Comparison of ENCODE assay signal across 13 cellular contexts in the genomic region with DNA sequence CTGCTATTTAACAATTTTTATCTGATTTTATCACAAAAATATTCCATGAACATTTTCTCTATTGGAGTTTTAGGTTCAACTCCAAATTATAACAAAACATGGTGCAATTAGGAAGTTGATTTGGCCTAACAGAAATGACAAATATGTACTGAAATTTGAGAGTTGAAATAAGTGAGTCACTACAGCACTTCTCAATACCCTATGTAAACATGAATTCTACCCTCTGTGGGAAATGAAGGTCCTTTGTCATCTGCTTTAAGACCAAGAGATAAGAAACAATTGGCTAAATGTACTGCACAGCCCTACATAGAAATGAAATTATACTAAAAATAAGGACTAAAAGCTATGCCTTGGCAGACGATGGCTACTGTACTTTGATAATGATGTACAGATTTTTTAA.
DNase-seq lines count a peak whose midpoint lies in the region; ATAC-seq, FAIRE-seq and TF ChIP-seq lines count a peak whose summit lies in the region.
"Had no signal": no experiment of that assay in that cellular context is flagged by ENCODE, and none has a peak within 500 bp of the region (broad histone marks: within the 10 kb centered on the region; RNA-seq: fewer than 3 reads in every experiment).

No MANE protein-coding gene starts in this region.

- TF ChIP-seq EP300 in HepG2 (IDR thresholded peaks at IDR 0.05; ENCODE audit: low read depth in 2 of 2, low read length in 2 of 2) = peak in 1 of 2 experiments; percentile 54; a peak in 1 of 4 replicates
- TF ChIP-seq EP300 in HepG2 (CRISPR knock-in tag; IDR thresholded peaks at IDR 0.05; ENCODE audit: borderline replicate concordance) = no peak

- H3K4me2 ChIP-seq in HepG2 (ENCODE audit: low read depth, low read length) = no peak overlapping the region

- WGBS in HepG2 (ENCODE audit: low lambda C conversion rate) = 28% methylated on average over 1 of the region's 1 CpG
- 91% methylated on average over 1 of the region's 1 CpG for WGBS in right lobe of liver (ENCODE audit: insufficient coverage, low coverage, low lambda C conversion rate, missing lambda C conversion rate)

- CTCF ChIA-PET in HepG2 (lab: Yijun Ruan, JAX; ENCODE audit: low intra/inter-chr PET ratio, low total read pairs) = no interaction called here
- CTCF ChIA-PET in activated naive CD4-positive, alpha-beta T cell treated with anti-CD3 and anti-CD28 coated beads for 36 hours (lab: Charles Lee) = no interaction called here

- no peak overlapping the region for H2AFZ ChIP-seq in HepG2 (ENCODE audit: low read length)

- DNase-seq in HepG2 (ENCODE audit: low spot score) = peak; percentile 68
- DNase-seq in right lobe of liver = no peak
- peak; percentile 79 for DNase-seq in RPMI7951 (ENCODE audit: low read depth)
- peak; percentile 88 for DNase-seq in fibroblast of mammary gland (ENCODE audit: low read depth)
- no peak for DNase-seq in activated CD4-positive, alpha-beta T cell treated with anti-CD3 and anti-CD28 coated beads for 48 hours
- no peak for DNase-seq in NOMO-1 treated with DMSO at 0.1 percent for 48 hours (lab: John Stamatoyannopoulos, UW; ENCODE audit: unreplicated experiment)
- no peak for DNase-seq in activated naive CD4-positive, alpha-beta T cell treated with anti-CD3 and anti-CD28 coated beads for 36 hours
- no peak for DNase-seq in NCI-H1092 treated with DMSO at 0.1 percent for 48 hours (lab: John Stamatoyannopoulos, UW)
- DNase-seq: activated CD4-positive, CD25-positive, alpha-beta regulatory T cell; activated effector memory CD4-positive, alpha-beta T cell treated with Interleukin-2 at 50 U/mL for 16 hours; NCI-H1436 treated with DMSO at 0.1 percent for 48 hours; sigmoid colon had no signal

- no peak; the same call in 2 of the 3 replicates for ATAC-seq in HepG2
- no peak for ATAC-seq in right lobe of liver

- intact Hi-C loops in HepG2 (cut with micrococcal nuclease; ENCODE audit: unreplicated experiment) (no loop called here), right lobe of liver (cut with DNase I) (no loop called here)
- intact Hi-C loops in activated naive CD4-positive, alpha-beta T cell treated with anti-CD3 and anti-CD28 coated beads for 36 hours (cut with micrococcal nuclease) = no loop called here

- H3K4me3 Mint-ChIP-seq in activated naive CD4-positive, alpha-beta T cell treated with anti-CD3 and anti-CD28 coated beads for 36 hours = no peak overlapping the region

- H3K36me3 ChIP-seq in HepG2 (replicated peaks in 1 of 2; ENCODE audit: control insufficient read depth in 1 of 2, insufficient read depth in 2 of 2, low read length in 2 of 2) = no peaks in the 10 kb centered on the region
- H3K36me3 ChIP-seq in right lobe of liver = no peaks in the 10 kb centered on the region
- H3K36me3 ChIP-seq: sigmoid colon had no signal

- peaks cover 19% of the 10 kb centered on the region for H3K4me1 ChIP-seq in HepG2 (ENCODE audit: insufficient read depth, low read length)
- H3K4me1 ChIP-seq in right lobe of liver = no peaks in the 10 kb centered on the region
- H3K4me1 ChIP-seq: sigmoid colon had no signal

- TF ChIP-seq POLR2A in HepG2 (IDR thresholded peaks at IDR 0.05; ENCODE audit: insufficient read depth in 1 of 2, low read depth in 2 of 2, low read length in 2 of 2) (no peak), right lobe of liver (IDR thresholded peaks at IDR 0.05) (no peak)

- H3K27ac Mint-ChIP-seq in activated naive CD4-positive, alpha-beta T cell treated with anti-CD3 and anti-CD28 coated beads for 36 hours = no peak overlapping the region

- H3K4me3 ChIP-seq in HepG2 (replicated peaks in 1 of 3; ENCODE audit: insufficient read depth in 1 of 3, low read depth in 2 of 3, low read length in 3 of 3) (no peak overlapping the region), right lobe of liver (no peak overlapping the region), fibroblast of mammary gland (ENCODE audit: control insufficient read depth, low read depth, low read length) (peak overlapping the region; percentile 7)
- H3K4me3 ChIP-seq: sigmoid colon had no signal

- H3K9me3 ChIP-seq in HepG2 (ENCODE audit: low read length) (no peaks in the 10 kb centered on the region), right lobe of liver (no peaks in the 10 kb centered on the region)
- H3K9me3 ChIP-seq: sigmoid colon had no signal

- H3K36me3 Mint-ChIP-seq in activated naive CD4-positive, alpha-beta T cell treated with anti-CD3 and anti-CD28 coated beads for 36 hours (ENCODE audit: low read depth) = no peaks in the 10 kb centered on the region

- BruUV-seq in HepG2 (replicated peaks; lab: Mats Ljungman, UMichigan) = no TSS peak

- no peak overlapping the region for H3K27ac ChIP-seq in HepG2 (ENCODE audit: extremely low read length, insufficient read depth, low read length)
- no peak overlapping the region for H3K27ac ChIP-seq in right lobe of liver
- H3K27ac ChIP-seq: sigmoid colon had no signal

- no peaks in the 10 kb centered on the region for H3K9me3 Mint-ChIP-seq in activated naive CD4-positive, alpha-beta T cell treated with anti-CD3 and anti-CD28 coated beads for 36 hours

- no peaks in the 10 kb centered on the region for H3K79me2 ChIP-seq in HepG2 (ENCODE audit: insufficient read depth, low read length)

- no peaks in the 10 kb centered on the region for H3K27me3 Mint-ChIP-seq in activated naive CD4-positive, alpha-beta T cell treated with anti-CD3 and anti-CD28 coated beads for 36 hours (ENCODE audit: low read depth)

- H3K4me1 Mint-ChIP-seq in activated naive CD4-positive, alpha-beta T cell treated with anti-CD3 and anti-CD28 coated beads for 36 hours (ENCODE audit: low read depth) = no peaks in the 10 kb centered on the region

- peak; percentile 40 for FAIRE-seq in HepG2 (lab: Jason Lieb, UNC)
- FAIRE-seq: colon had no signal

- H3K9ac ChIP-seq in HepG2 (ENCODE audit: insufficient read depth, low read depth, low read length) = no peak overlapping the region

- H3K27me3 ChIP-seq in HepG2 (ENCODE audit: control insufficient read depth in 1 of 2, insufficient read depth in 2 of 2, low read length in 2 of 2) (no peaks in the 10 kb centered on the region), right lobe of liver (no peaks in the 10 kb centered on the region)
- H3K27me3 ChIP-seq: sigmoid colon had no signal

- POLR2A ChIA-PET in HepG2 (lab: Yijun Ruan, JAX) = no interaction called here

- in situ Hi-C loops in HepG2 (cut with HindIII; ENCODE audit: extremely low pct_ligation_motif_present, low pct_unique_long_range_greater_than_20kb) = no loop called here

- no peak for TF ChIP-seq RAD21 in HepG2 (CRISPR knock-in tag; IDR thresholded peaks at IDR 0.05)

- TF ChIP-seq CTCF in HepG2 (CRISPR knock-in tag; IDR thresholded peaks at IDR 0.05) (no peak), right lobe of liver (IDR thresholded peaks at IDR 0.05) (no peak), fibroblast of mammary gland (conservative IDR thresholded peaks at IDR 0.05; ENCODE audit: control insufficient read depth, insufficient read depth, low read depth, low read length) (no peak)

- no peaks in the 10 kb centered on the region for H4K20me1 ChIP-seq in HepG2 (ENCODE audit: insufficient read depth, low read length)

TF ChIP-seq in HepG2, 621 proteins besides CTCF, POLR2A, EP300 and RAD21 (continues in another document):
- TF ChIP-seq ELF1 (CRISPR knock-in tag; IDR thresholded peaks at IDR 0.05) (no peak), SOX13 (IDR thresholded peaks at IDR 0.05) (no peak), SOX13 (CRISPR knock-in tag; conservative IDR thresholded peaks at IDR 0.05 in 1 of 2, IDR thresholded peaks at IDR 0.05 in 1 of 2) (peak in 1 of 2 experiments; percentile 75; a peak in 2 of 4 replicates), GABPB1 (CRISPR knock-in tag; IDR thresholded peaks at IDR 0.05) (no peak), ARID3A (IDR thresholded peaks at IDR 0.05; ENCODE audit: low read depth, low read length) (peak; percentile 55; the same call in 1 of the 2 replicates), GATAD2A (CRISPR knock-in tag; IDR thresholded peaks at IDR 0.05) (0 out of 2 replicates have a peak, but pooled peaks have one; percentile 40), NCOA2 (CRISPR knock-in tag; IDR thresholded peaks at IDR 0.05) (peak; percentile 24; the same call in 1 of the 2 replicates), ZHX1 (CRISPR knock-in tag; IDR thresholded peaks at IDR 0.05; ENCODE audit: low read depth) (no peak)
- TF ChIP-seq, protein P1, sequence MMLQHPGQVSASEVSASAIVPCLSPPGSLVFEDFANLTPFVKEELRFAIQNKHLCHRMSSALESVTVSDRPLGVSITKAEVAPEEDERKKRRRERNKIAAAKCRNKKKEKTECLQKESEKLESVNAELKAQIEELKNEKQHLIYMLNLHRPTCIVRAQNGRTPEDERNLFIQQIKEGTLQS (CRISPR knock-in tag; IDR thresholded peaks at IDR 0.05) = peak; percentile 23; the same call in 1 of the 2 replicates

Comparison
In these comparisons a context has a peak if more than half of its experiments do, and no peak if none do; other contexts are left out.
1. DNase-seq: peak in HepG2 (single experiment), RPMI7951 (single experiment) and fibroblast of mammary gland (single experiment); none in right lobe of liver (0 of 3), activated CD4-positive, alpha-beta T cell treated with anti-CD3 and anti-CD28 coated beads for 48 hours (single experiment), NOMO-1 treated with DMSO at 0.1 percent for 48 hours (single experiment), activated naive CD4-positive, alpha-beta T cell treated with anti-CD3 and anti-CD28 coated beads for 36 hours (single experiment) and NCI-H1092 treated with DMSO at 0.1 percent for 48 hours (single experiment).